ENCODE assay signal across 1 cellular context in the genomic region with DNA sequence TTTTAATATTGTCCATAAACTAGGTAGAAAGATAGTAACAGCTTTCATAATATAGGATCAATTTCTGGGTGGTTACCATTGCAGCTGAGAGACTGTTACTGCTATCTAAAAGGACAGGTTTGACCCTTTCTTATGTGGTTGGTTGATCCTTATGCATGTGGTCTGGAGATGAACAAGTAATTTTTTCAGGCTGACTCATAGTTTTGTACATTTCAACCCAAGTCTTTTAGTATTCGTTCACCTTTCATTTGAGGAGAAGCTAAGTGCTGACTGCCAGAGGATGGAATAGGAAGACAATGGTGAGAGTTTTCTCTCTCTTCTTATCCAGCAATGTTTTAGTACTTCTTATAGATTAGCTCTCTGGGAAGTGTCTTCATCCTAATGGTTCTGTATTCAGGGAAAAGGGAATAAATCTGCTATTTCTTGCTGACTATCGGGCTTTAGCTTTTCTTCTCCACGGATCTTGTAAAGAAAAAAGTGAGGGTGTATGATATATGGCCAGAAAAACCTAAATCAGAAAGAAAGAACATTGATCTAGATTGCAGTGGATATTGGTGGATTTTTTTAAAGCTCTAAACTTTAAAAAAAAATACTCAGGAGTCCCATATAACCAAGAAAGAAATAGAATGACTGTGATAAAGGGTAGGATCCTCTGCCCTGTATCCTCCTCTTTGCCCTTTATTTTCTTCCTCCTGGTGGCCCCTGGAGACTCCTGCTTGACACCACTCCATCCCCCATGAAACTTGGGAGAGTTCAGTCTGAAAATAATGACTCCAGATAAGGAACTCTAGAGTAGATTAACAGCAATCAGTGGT.
A peak's percentile ranks its signal among the peaks of the same experiment; 100 is the strongest.
TF ChIP-seq lines count a peak whose summit lies in the region.

No MANE protein-coding gene starts in this region.

TF ChIP-seq in K562, 482 proteins besides CTCF, POLR2A, EP300 and RAD21 (continued from another document and continues in another):
- TF ChIP-seq MXD1 (CRISPR knock-in tag; IDR thresholded peaks at IDR 0.05; ENCODE audit: borderline replicate concordance, poor library complexity, severe bottlenecking) (no peak), ZNF57 (CRISPR knock-in tag; IDR thresholded peaks at IDR 0.05) (no peak), ZFP36 (IDR thresholded peaks at IDR 0.05; ENCODE audit: low read depth, low read length, partially characterized antibody) (no peak), ZBTB34 (CRISPR knock-in tag; IDR thresholded peaks at IDR 0.05) (no peak), DIDO1 (tag; IDR thresholded peaks at IDR 0.05; ENCODE audit: low read depth) (no peak), FOXK2 (conservative IDR thresholded peaks at IDR 0.05 in 1 of 2, IDR thresholded peaks at IDR 0.05 in 1 of 2; ENCODE audit: low read depth in 2 of 2) (peak; percentile 24 to 47; a peak in 2 of 4 replicates), BRF1 (IDR thresholded peaks at IDR 0.05; ENCODE audit: borderline replicate concordance, extremely low read depth, insufficient read length) (no peak), NCOA6 (IDR thresholded peaks at IDR 0.05) (no peak), MECOM (CRISPR knock-in tag; IDR thresholded peaks at IDR 0.05) (peak; percentile 20; the same call in 1 of the 2 replicates), ZNF354B (CRISPR knock-in tag; IDR thresholded peaks at IDR 0.05) (no peak), HMGN3 (IDR thresholded peaks at IDR 0.05; ENCODE audit: borderline replicate concordance, extremely low read depth, insufficient read length, low read depth, low read length) (peak; percentile 56), TAF9B (IDR thresholded peaks at IDR 0.05; ENCODE audit: partially characterized antibody) (peak; percentile 95), FOXP4 (CRISPR knock-in tag; IDR thresholded peaks at IDR 0.05; ENCODE audit: borderline replicate concordance) (no peak), ZC3H11A (IDR thresholded peaks at IDR 0.05; ENCODE audit: low read depth, low read length) (no peak), ZNF586 (CRISPR knock-in tag; conservative IDR thresholded peaks at IDR 0.05) (no peak; the same call in 1 of the 2 replicates), NRF1 (conservative IDR thresholded peaks at IDR 0.05 in 1 of 2, IDR thresholded peaks at IDR 0.05 in 1 of 2) (0 out of 4 replicates have a peak, but pooled peaks of 1 of the 2 experiments have one; percentile 19), CREB1 (IDR thresholded peaks at IDR 0.05) (no peak; the same call in 1 of the 2 replicates), CREB1 (CRISPR knock-in tag; IDR thresholded peaks at IDR 0.05) (no peak), ETV1 (tag; conservative IDR thresholded peaks at IDR 0.05; ENCODE audit: low read depth) (no peak), ZBTB9 (CRISPR knock-in tag; IDR thresholded peaks at IDR 0.05) (0 out of 2 replicates have a peak, but pooled peaks have one; percentile 13), RAD51 (IDR thresholded peaks at IDR 0.05; ENCODE audit: borderline replicate concordance, low read depth) (peak; percentile 69; the same call in 1 of the 2 replicates), ZNF12 (CRISPR knock-in tag; IDR thresholded peaks at IDR 0.05) (no peak), TGIF2 (CRISPR knock-in tag; IDR thresholded peaks at IDR 0.05) (no peak), STAG1 (CRISPR knock-in tag; IDR thresholded peaks at IDR 0.05; ENCODE audit: borderline replicate concordance) (no peak), GATA2 (CRISPR knock-in tag; IDR thresholded peaks at IDR 0.05) (peak; percentile 87), CREB5 (CRISPR knock-in tag; IDR thresholded peaks at IDR 0.05) (no peak)
- TF ChIP-seq, protein P1, sequence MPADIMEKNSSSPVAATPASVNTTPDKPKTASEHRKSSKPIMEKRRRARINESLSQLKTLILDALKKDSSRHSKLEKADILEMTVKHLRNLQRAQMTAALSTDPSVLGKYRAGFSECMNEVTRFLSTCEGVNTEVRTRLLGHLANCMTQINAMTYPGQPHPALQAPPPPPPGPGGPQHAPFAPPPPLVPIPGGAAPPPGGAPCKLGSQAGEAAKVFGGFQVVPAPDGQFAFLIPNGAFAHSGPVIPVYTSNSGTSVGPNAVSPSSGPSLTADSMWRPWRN (IDR thresholded peaks at IDR 0.05; ENCODE audit: low read depth), result peak; percentile 78; the same call in 1 of the 2 replicates
- TF ChIP-seq, protein P2, sequence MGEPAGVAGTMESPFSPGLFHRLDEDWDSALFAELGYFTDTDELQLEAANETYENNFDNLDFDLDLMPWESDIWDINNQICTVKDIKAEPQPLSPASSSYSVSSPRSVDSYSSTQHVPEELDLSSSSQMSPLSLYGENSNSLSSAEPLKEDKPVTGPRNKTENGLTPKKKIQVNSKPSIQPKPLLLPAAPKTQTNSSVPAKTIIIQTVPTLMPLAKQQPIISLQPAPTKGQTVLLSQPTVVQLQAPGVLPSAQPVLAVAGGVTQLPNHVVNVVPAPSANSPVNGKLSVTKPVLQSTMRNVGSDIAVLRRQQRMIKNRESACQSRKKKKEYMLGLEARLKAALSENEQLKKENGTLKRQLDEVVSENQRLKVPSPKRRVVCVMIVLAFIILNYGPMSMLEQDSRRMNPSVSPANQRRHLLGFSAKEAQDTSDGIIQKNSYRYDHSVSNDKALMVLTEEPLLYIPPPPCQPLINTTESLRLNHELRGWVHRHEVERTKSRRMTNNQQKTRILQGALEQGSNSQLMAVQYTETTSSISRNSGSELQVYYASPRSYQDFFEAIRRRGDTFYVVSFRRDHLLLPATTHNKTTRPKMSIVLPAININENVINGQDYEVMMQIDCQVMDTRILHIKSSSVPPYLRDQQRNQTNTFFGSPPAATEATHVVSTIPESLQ (CRISPR knock-in tag; IDR thresholded peaks at IDR 0.05), result no peak
- TF ChIP-seq, protein P3, sequence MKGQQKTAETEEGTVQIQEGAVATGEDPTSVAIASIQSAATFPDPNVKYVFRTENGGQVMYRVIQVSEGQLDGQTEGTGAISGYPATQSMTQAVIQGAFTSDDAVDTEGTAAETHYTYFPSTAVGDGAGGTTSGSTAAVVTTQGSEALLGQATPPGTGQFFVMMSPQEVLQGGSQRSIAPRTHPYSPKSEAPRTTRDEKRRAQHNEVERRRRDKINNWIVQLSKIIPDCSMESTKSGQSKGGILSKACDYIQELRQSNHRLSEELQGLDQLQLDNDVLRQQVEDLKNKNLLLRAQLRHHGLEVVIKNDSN (CRISPR knock-in tag; IDR thresholded peaks at IDR 0.05), result no peak
- TF ChIP-seq, protein P4, sequence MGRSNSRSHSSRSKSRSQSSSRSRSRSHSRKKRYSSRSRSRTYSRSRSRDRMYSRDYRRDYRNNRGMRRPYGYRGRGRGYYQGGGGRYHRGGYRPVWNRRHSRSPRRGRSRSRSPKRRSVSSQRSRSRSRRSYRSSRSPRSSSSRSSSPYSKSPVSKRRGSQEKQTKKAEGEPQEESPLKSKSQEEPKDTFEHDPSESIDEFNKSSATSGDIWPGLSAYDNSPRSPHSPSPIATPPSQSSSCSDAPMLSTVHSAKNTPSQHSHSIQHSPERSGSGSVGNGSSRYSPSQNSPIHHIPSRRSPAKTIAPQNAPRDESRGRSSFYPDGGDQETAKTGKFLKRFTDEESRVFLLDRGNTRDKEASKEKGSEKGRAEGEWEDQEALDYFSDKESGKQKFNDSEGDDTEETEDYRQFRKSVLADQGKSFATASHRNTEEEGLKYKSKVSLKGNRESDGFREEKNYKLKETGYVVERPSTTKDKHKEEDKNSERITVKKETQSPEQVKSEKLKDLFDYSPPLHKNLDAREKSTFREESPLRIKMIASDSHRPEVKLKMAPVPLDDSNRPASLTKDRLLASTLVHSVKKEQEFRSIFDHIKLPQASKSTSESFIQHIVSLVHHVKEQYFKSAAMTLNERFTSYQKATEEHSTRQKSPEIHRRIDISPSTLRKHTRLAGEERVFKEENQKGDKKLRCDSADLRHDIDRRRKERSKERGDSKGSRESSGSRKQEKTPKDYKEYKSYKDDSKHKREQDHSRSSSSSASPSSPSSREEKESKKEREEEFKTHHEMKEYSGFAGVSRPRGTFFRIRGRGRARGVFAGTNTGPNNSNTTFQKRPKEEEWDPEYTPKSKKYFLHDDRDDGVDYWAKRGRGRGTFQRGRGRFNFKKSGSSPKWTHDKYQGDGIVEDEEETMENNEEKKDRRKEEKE (IDR thresholded peaks at IDR 0.05; ENCODE audit: borderline replicate concordance in 1 of 2, control insufficient read depth in 1 of 2, low read depth in 2 of 2, low read length in 1 of 2), result peak in 1 of 2 experiments; percentile 82; a peak in 1 of 4 replicates
- TF ChIP-seq, protein P5, sequence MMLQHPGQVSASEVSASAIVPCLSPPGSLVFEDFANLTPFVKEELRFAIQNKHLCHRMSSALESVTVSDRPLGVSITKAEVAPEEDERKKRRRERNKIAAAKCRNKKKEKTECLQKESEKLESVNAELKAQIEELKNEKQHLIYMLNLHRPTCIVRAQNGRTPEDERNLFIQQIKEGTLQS (IDR thresholded peaks at IDR 0.05), result peak; percentile 97
- TF ChIP-seq, protein P5 (CRISPR knock-in tag; conservative IDR thresholded peaks at IDR 0.05), result peak; percentile 95
- TF ChIP-seq, protein P6, sequence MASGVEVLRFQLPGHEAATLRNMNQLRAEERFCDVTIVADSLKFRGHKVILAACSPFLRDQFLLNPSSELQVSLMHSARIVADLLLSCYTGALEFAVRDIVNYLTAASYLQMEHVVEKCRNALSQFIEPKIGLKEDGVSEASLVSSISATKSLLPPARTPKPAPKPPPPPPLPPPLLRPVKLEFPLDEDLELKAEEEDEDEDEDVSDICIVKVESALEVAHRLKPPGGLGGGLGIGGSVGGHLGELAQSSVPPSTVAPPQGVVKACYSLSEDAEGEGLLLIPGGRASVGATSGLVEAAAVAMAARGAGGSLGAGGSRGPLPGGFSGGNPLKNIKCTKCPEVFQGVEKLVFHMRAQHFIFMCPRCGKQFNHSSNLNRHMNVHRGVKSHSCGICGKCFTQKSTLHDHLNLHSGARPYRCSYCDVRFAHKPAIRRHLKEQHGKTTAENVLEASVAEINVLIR (CRISPR knock-in tag; IDR thresholded peaks at IDR 0.05), result no peak
- TF ChIP-seq, protein P7, sequence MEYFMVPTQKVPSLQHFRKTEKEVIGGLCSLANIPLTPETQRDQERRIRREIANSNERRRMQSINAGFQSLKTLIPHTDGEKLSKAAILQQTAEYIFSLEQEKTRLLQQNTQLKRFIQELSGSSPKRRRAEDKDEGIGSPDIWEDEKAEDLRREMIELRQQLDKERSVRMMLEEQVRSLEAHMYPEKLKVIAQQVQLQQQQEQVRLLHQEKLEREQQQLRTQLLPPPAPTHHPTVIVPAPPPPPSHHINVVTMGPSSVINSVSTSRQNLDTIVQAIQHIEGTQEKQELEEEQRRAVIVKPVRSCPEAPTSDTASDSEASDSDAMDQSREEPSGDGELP (CRISPR knock-in tag; IDR thresholded peaks at IDR 0.05; ENCODE audit: borderline replicate concordance), result peak; percentile 59; the same call in 1 of the 2 replicates
- TF ChIP-seq, protein P8, sequence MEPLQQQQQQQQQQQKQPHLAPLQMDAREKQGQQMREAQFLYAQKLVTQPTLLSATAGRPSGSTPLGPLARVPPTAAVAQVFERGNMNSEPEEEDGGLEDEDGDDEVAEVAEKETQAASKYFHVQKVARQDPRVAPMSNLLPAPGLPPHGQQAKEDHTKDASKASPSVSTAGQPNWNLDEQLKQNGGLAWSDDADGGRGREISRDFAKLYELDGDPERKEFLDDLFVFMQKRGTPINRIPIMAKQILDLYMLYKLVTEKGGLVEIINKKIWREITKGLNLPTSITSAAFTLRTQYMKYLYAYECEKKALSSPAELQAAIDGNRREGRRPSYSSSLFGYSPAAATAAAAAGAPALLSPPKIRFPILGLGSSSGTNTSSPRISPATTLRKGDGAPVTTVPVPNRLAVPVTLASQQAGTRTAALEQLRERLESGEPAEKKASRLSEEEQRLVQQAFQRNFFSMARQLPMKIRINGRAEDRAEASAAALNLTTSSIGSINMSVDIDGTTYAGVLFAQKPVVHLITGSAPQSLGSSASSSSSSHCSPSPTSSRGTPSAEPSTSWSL (CRISPR knock-in tag; IDR thresholded peaks at IDR 0.05; ENCODE audit: borderline replicate concordance), result no peak
